26 cellular contexts compared by ENCODE assay signal in genomic region chr9:27602107-27602836, GRCh38. TPM values are rescaled to one million over a fixed set of nuclear protein-coding genes. Genes with fewer than 3 reads are reported as not detected.
DNase-seq lines count a peak whose midpoint lies in the region; ATAC-seq and TF ChIP-seq lines count a peak whose summit lies in the region.
"Had no signal": no experiment of that assay in that cellular context is flagged by ENCODE, and none has a peak within 500 bp of the region (broad histone marks: within the 10 kb centered on the region; RNA-seq: fewer than 3 reads in every experiment).

No MANE protein-coding gene starts in this region.

- CTCF ChIA-PET in activated CD8-positive, alpha-beta memory T cell treated with anti-CD3 and anti-CD28 coated beads, Interleukin-2, amount 10 ng/mL, durations not matched to agents 7 days and 5 days (lab: Charles Lee): no interaction called here

- peaks cover 52% of the 10 kb centered on the region for H3K4me1 Mint-ChIP-seq in dendritic cell treated with granulocyte-macrophage colony-stimulating factor and Interleukin-4, amounts not matched to agents 40 ng/mL and 50 ng/mL, for 4 days (ENCODE audit: low read depth)
- peaks cover 2% of the 10 kb centered on the region for H3K4me1 Mint-ChIP-seq in T-helper 17 cell
- H3K4me1 Mint-ChIP-seq in activated CD8-positive, alpha-beta memory T cell treated with anti-CD3 and anti-CD28 coated beads, Interleukin-2, amount 10 ng/mL, durations not matched to agents 7 days and 5 days: no peaks in the 10 kb centered on the region
- H3K4me1 Mint-ChIP-seq: CD4-positive, CD25-positive, alpha-beta regulatory T cell; central memory CD8-positive, alpha-beta T cell had no signal

- no peaks in the 10 kb centered on the region for H3K79me2 ChIP-seq in parathyroid adenoma

- H2AFZ ChIP-seq in parathyroid adenoma: peak overlapping the region; percentile 20
- H2AFZ ChIP-seq: PC-9 had no signal

- no peaks in the 10 kb centered on the region for H3K27me3 Mint-ChIP-seq in dendritic cell treated with granulocyte-macrophage colony-stimulating factor and Interleukin-4, amounts not matched to agents 40 ng/mL and 50 ng/mL, for 4 days
- peaks cover 10% of the 10 kb centered on the region for H3K27me3 Mint-ChIP-seq in T-helper 17 cell
- H3K27me3 Mint-ChIP-seq in activated CD8-positive, alpha-beta memory T cell treated with anti-CD3 and anti-CD28 coated beads, Interleukin-2, amount 10 ng/mL, durations not matched to agents 7 days and 5 days: peaks cover 10% of the 10 kb centered on the region
- H3K27me3 Mint-ChIP-seq: stimulated activated memory B cell treated with anti-CD40 and anti-IgM and Interleukin-4, amounts not matched to agents 10 μg/mL and 1 μg/mL and 100 μg/mL, for 72 hours had no signal

- H3K9me3 ChIP-seq in parathyroid adenoma (ENCODE audit: control insufficient read depth, low read length) (no peaks in the 10 kb centered on the region), T-helper 17 cell (ENCODE audit: control insufficient read depth, low read length, poor library complexity, severe bottlenecking) (no peaks in the 10 kb centered on the region)
- H3K9me3 ChIP-seq: ascending aorta, MG63, pancreas, SJCRH30, testis had no signal

- no peak overlapping the region for H3K4me2 ChIP-seq in parathyroid adenoma (ENCODE audit: low read length)
- H3K4me2 ChIP-seq: PC-9 had no signal

- in situ Hi-C loops in KBM-7 (cut with MboI; ENCODE audit: low pct_unique_long_range_greater_than_20kb, low sequenced_read_pairs): no loop called here

- H3K9ac ChIP-seq in parathyroid adenoma: no peak overlapping the region

- no peak for TF ChIP-seq CTCF in parathyroid adenoma (IDR thresholded peaks at IDR 0.05)

- no peaks in the 10 kb centered on the region for H3K27me3 ChIP-seq in parathyroid adenoma (ENCODE audit: control insufficient read depth, insufficient read depth, low read length)
- H3K27me3 ChIP-seq: ascending aorta, MG63, pancreas, SJCRH30, testis had no signal

- no peak overlapping the region for H3K4me3 ChIP-seq in parathyroid adenoma (ENCODE audit: low read depth, low read length)
- H3K4me3 ChIP-seq: ascending aorta, MG63, pancreas, PC-9, SJCRH30, testis had no signal

- no peaks in the 10 kb centered on the region for H3K36me3 Mint-ChIP-seq in dendritic cell treated with granulocyte-macrophage colony-stimulating factor and Interleukin-4, amounts not matched to agents 40 ng/mL and 50 ng/mL, for 4 days (ENCODE audit: low read depth)
- H3K36me3 Mint-ChIP-seq in T-helper 17 cell (ENCODE audit: low read depth): no peaks in the 10 kb centered on the region
- no peaks in the 10 kb centered on the region for H3K36me3 Mint-ChIP-seq in activated CD8-positive, alpha-beta memory T cell treated with anti-CD3 and anti-CD28 coated beads, Interleukin-2, amount 10 ng/mL, durations not matched to agents 7 days and 5 days
- H3K36me3 Mint-ChIP-seq: activated naive CD4-positive, alpha-beta T cell treated with anti-CD3 and anti-CD28 coated beads, Interleukin-2, amount 50 U/mL, for 72 hours; CD4-positive, CD25-positive, alpha-beta regulatory T cell; IgD-negative memory B cell; naive thymus-derived CD4-positive, alpha-beta T cell; stimulated activated memory B cell treated with anti-CD40 and anti-IgM and Interleukin-4, amounts not matched to agents 10 μg/mL and 1 μg/mL and 100 μg/mL, for 72 hours had no signal

- H3K4me3 Mint-ChIP-seq in dendritic cell treated with granulocyte-macrophage colony-stimulating factor and Interleukin-4, amounts not matched to agents 40 ng/mL and 50 ng/mL, for 4 days: no peak overlapping the region
- H3K4me3 Mint-ChIP-seq in T-helper 17 cell: no peak overlapping the region
- no peak overlapping the region for H3K4me3 Mint-ChIP-seq in activated CD8-positive, alpha-beta memory T cell treated with anti-CD3 and anti-CD28 coated beads, Interleukin-2, amount 10 ng/mL, durations not matched to agents 7 days and 5 days
- H3K4me3 Mint-ChIP-seq: CD4-positive, CD25-positive, alpha-beta regulatory T cell; central memory CD8-positive, alpha-beta T cell; IgD-negative memory B cell; naive thymus-derived CD4-positive, alpha-beta T cell; stimulated activated memory B cell treated with anti-CD40 and anti-IgM and Interleukin-4, amounts not matched to agents 10 μg/mL and 1 μg/mL and 100 μg/mL, for 72 hours had no signal

- no peaks in the 10 kb centered on the region for H3K4me1 ChIP-seq in parathyroid adenoma
- H3K4me1 ChIP-seq: ascending aorta, pancreas, SJCRH30, testis had no signal

- no peak for ATAC-seq in T-helper 17 cell
- no peak for ATAC-seq in activated CD8-positive, alpha-beta memory T cell treated with anti-CD3 and anti-CD28 coated beads, Interleukin-2, amount 10 ng/mL, durations not matched to agents 7 days and 5 days
- ATAC-seq: activated naive CD4-positive, alpha-beta T cell treated with anti-CD3 and anti-CD28 coated beads, Interleukin-2, amount 50 U/mL, for 72 hours; naive thymus-derived CD4-positive, alpha-beta T cell; stimulated activated memory B cell treated with anti-CD40 and anti-IgM and Interleukin-4, amounts not matched to agents 10 μg/mL and 1 μg/mL and 100 μg/mL, for 72 hours had no signal

- H3K27ac ChIP-seq in parathyroid adenoma: no peak overlapping the region
- H3K27ac ChIP-seq: ascending aorta, epithelial cell of prostate, pancreas, PC-9, SJCRH30, testis had no signal

- DNase-seq in KBM-7 (peak; percentile 71), NCI-H774 (lab: John Stamatoyannopoulos, UW) (peak; percentile 3), T-helper 17 cell (no peak), NCI-H187 treated with DMSO at 0.1 percent for 48 hours (lab: John Stamatoyannopoulos, UW) (no peak), NCI-H1417 treated with DMSO at 0.1 percent for 48 hours (lab: John Stamatoyannopoulos, UW) (no peak)
- no peak for DNase-seq in activated CD8-positive, alpha-beta memory T cell treated with anti-CD3 and anti-CD28 coated beads, Interleukin-2, amount 10 ng/mL, durations not matched to agents 7 days and 5 days
- DNase-seq: activated CD4-positive, alpha-beta T cell treated with anti-CD3 and anti-CD28 coated beads for 48 hours; CD4-positive, CD25-positive, alpha-beta regulatory T cell; foreskin melanocyte; hypothalamus; islet precursor cell; MG63; naive thymus-derived CD4-positive, alpha-beta T cell; NCI-H510A; pancreas; PC-9; SJCRH30; testis had no signal

- H3K9me3 Mint-ChIP-seq in dendritic cell treated with granulocyte-macrophage colony-stimulating factor and Interleukin-4, amounts not matched to agents 40 ng/mL and 50 ng/mL, for 4 days: no peaks in the 10 kb centered on the region
- H3K9me3 Mint-ChIP-seq in activated CD8-positive, alpha-beta memory T cell treated with anti-CD3 and anti-CD28 coated beads, Interleukin-2, amount 10 ng/mL, durations not matched to agents 7 days and 5 days (ENCODE audit: low read depth): no peaks in the 10 kb centered on the region
- H3K9me3 Mint-ChIP-seq: activated naive CD4-positive, alpha-beta T cell treated with anti-CD3 and anti-CD28 coated beads, Interleukin-2, amount 50 U/mL, for 72 hours; CD4-positive, CD25-positive, alpha-beta regulatory T cell; central memory CD8-positive, alpha-beta T cell; naive thymus-derived CD4-positive, alpha-beta T cell had no signal

- intact Hi-C loops in dendritic cell treated with granulocyte-macrophage colony-stimulating factor and Interleukin-4, amounts not matched to agents 40 ng/mL and 50 ng/mL, for 4 days (cut with micrococcal nuclease): no loop called here

- peak overlapping the region; percentile 92 for H3K27ac Mint-ChIP-seq in dendritic cell treated with granulocyte-macrophage colony-stimulating factor and Interleukin-4, amounts not matched to agents 40 ng/mL and 50 ng/mL, for 4 days
- H3K27ac Mint-ChIP-seq in T-helper 17 cell: no peak overlapping the region
- no peak overlapping the region for H3K27ac Mint-ChIP-seq in activated CD8-positive, alpha-beta memory T cell treated with anti-CD3 and anti-CD28 coated beads, Interleukin-2, amount 10 ng/mL, durations not matched to agents 7 days and 5 days
- H3K27ac Mint-ChIP-seq: activated naive CD4-positive, alpha-beta T cell treated with anti-CD3 and anti-CD28 coated beads, Interleukin-2, amount 50 U/mL, for 72 hours; CD4-positive, CD25-positive, alpha-beta regulatory T cell; IgD-negative memory B cell; naive thymus-derived CD4-positive, alpha-beta T cell; stimulated activated memory B cell treated with anti-CD40 and anti-IgM and Interleukin-4, amounts not matched to agents 10 μg/mL and 1 μg/mL and 100 μg/mL, for 72 hours had no signal

- H3K36me3 ChIP-seq in parathyroid adenoma (ENCODE audit: control insufficient read depth, insufficient read depth, low read length): no peaks in the 10 kb centered on the region
- H3K36me3 ChIP-seq: ascending aorta, MG63, pancreas, SJCRH30 had no signal

RNA-seq across cellular contexts. Expression of gene C9orf72, which starts 29.0 kb away (rescaled TPM):
- 10 to 100 TPM; 20.8 to 25.4 TPM for total RNA-seq in T-helper 17 cell
- total RNA-seq in activated CD8-positive, alpha-beta memory T cell treated with anti-CD3 and anti-CD28 coated beads, Interleukin-2, amount 10 ng/mL, durations not matched to agents 7 days and 5 days: 1 to 10 TPM; 3.6 to 7.0 TPM

Comparison
In these comparisons a context has a peak if more than half of its experiments do, and no peak if none do; other contexts are left out.
1. DNase-seq: peak in KBM-7 (single experiment) and NCI-H774 (single experiment); none in T-helper 17 cell (0 of 3), NCI-H187 treated with DMSO at 0.1 percent for 48 hours (single experiment), activated CD8-positive, alpha-beta memory T cell treated with anti-CD3 and anti-CD28 coated beads, Interleukin-2, amount 10 ng/mL, durations not matched to agents 7 days and 5 days (single experiment) and NCI-H1417 treated with DMSO at 0.1 percent for 48 hours (single experiment).